In the genomic region with DNA sequence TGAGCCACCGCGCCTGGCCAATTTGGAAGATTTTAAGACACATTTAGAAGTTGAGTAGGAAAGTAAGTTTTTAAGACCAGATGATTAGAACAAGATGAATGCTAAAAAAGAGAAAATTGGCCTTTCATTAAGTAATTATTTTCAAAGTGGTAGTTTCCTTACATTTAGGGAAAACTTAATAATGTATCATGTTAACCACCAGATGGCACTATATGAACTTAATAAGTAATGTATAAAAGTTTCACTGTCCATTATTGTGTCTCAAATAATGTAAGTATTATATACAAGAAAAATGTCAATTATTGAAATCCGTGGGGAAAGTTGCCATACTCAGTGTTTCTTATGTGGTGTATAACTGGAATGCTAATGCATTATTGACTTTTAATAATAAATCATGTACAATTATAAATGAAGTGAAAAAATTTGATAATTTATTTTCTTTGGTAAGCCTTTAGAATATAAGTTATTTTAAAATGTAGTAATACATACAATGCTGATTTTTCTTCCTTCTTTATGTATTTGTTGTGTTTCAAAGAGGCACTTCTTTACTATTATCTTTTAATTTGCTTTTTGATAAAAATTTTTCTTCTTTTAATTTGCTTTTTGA, we compare ENCODE assay signal across 8 cellular contexts. TPM values are rescaled to one million over a fixed set of nuclear protein-coding genes. Genes with fewer than 3 reads are reported as not detected.
DNase-seq lines count a peak whose midpoint lies in the region; ATAC-seq, FAIRE-seq and TF ChIP-seq lines count a peak whose summit lies in the region.

No MANE protein-coding gene starts in this region.

- no peaks in the 10 kb centered on the region for H3K27me3 Mint-ChIP-seq in neural crest cell (ENCODE audit: low read depth)

- no peak for ATAC-seq in GM18498 (IDR thresholded peaks at IDR 0.05; ENCODE audit: unreplicated experiment)
- no peak for ATAC-seq in GM18868 (IDR thresholded peaks at IDR 0.05; ENCODE audit: unreplicated experiment)

- no peaks in the 10 kb centered on the region for H3K9me3 Mint-ChIP-seq in neural crest cell

- peaks cover 8% of the 10 kb centered on the region for H3K36me3 Mint-ChIP-seq in neural crest cell (ENCODE audit: low read depth)

- no peaks in the 10 kb centered on the region for H3K4me1 Mint-ChIP-seq in neural crest cell

- no peak overlapping the region for H3K27ac Mint-ChIP-seq in neural crest cell (ENCODE audit: unreplicated experiment)

- no peak overlapping the region for H3K4me3 Mint-ChIP-seq in neural crest cell

- TF ChIP-seq CTCF in neural crest cell (conservative IDR thresholded peaks at IDR 0.05) = peak; percentile 71

- peak; percentile 93 for FAIRE-seq in colon (lab: Jason Lieb, UNC)

- DNase-seq in NCI-H510A treated with DMSO at 0.1 percent for 48 hours (lab: John Stamatoyannopoulos, UW) = peak; percentile 2
- no peak for DNase-seq in NCI-H510A (lab: John Stamatoyannopoulos, UW)
- DNase-seq in NCI-H446 (lab: John Stamatoyannopoulos, UW) = peak; percentile 34 to 79
- no peak for DNase-seq in neural crest cell (ENCODE audit: low read depth, low spot score)
- DNase-seq in NCI-H128 (lab: John Stamatoyannopoulos, UW; ENCODE audit: unreplicated experiment) = no peak

RNA-seq across cellular contexts. Expression of a gene that starts 29.2 kb away (rescaled TPM):
- total RNA-seq in neural crest cell = 26.3 and 36.2 TPM in 2 replicates

Comparison
In these comparisons a context has a peak if more than half of its experiments do, and no peak if none do; other contexts are left out.
1. DNase-seq: peak in NCI-H510A treated with DMSO at 0.1 percent for 48 hours (single experiment) and NCI-H446 (2 of 2); none in NCI-H510A (single experiment), neural crest cell (single experiment) and NCI-H128 (single experiment).